In genomic region chr11:10526974-10527918, GRCh38 we compare ENCODE assay signal across 9 cellular contexts. TPM values are rescaled to one million over a fixed set of nuclear protein-coding genes. Genes with fewer than 3 reads are reported as not detected.
DNase-seq lines count a peak whose midpoint lies in the region; ATAC-seq and TF ChIP-seq lines count a peak whose summit lies in the region.
"Had no signal": no experiment of that assay in that cellular context is flagged by ENCODE, and none has a peak within 500 bp of the region (broad histone marks: within the 10 kb centered on the region; RNA-seq: fewer than 3 reads in every experiment).

No MANE protein-coding gene starts in this region.

- H3K27me3 Mint-ChIP-seq in activated B cell treated with CpG ODN at 0.5 μM for 24 hours (no peaks in the 10 kb centered on the region), mesothelial cell of epicardium (ENCODE audit: low read depth) (no peaks in the 10 kb centered on the region)
- H3K27me3 Mint-ChIP-seq in natural killer cell treated with Interleukin-12 subunit alpha and Interleukin-12 subunit beta and Interleukin-15 and Interleukin-18, amount 100 ng/mL, for 72 hours: no peaks in the 10 kb centered on the region

- H3K4me3 Mint-ChIP-seq in activated B cell treated with CpG ODN at 0.5 μM for 24 hours: peak overlapping the region; percentile 21
- H3K4me3 Mint-ChIP-seq in mesothelial cell of epicardium: no peak overlapping the region
- H3K4me3 Mint-ChIP-seq in natural killer cell treated with Interleukin-12 subunit alpha and Interleukin-12 subunit beta and Interleukin-15 and Interleukin-18, amount 100 ng/mL, for 72 hours: no peak overlapping the region

- peaks cover 21% of the 10 kb centered on the region for H3K4me1 Mint-ChIP-seq in activated B cell treated with CpG ODN at 0.5 μM for 24 hours
- H3K4me1 Mint-ChIP-seq in mesothelial cell of epicardium: peaks cover 5% of the 10 kb centered on the region
- H3K4me1 Mint-ChIP-seq in natural killer cell treated with Interleukin-12 subunit alpha and Interleukin-12 subunit beta and Interleukin-15 and Interleukin-18, amount 100 ng/mL, for 72 hours (ENCODE audit: low read depth in 2 of 2): peaks cover 3 to 9% of the 10 kb centered on the region in 2 donors

- H3K36me3 Mint-ChIP-seq in activated B cell treated with CpG ODN at 0.5 μM for 24 hours (ENCODE audit: low read depth) (peaks cover 80% of the 10 kb centered on the region), mesothelial cell of epicardium (peaks cover 43% of the 10 kb centered on the region)
- peaks cover 21% of the 10 kb centered on the region for H3K36me3 Mint-ChIP-seq in natural killer cell treated with Interleukin-12 subunit alpha and Interleukin-12 subunit beta and Interleukin-15 and Interleukin-18, amount 100 ng/mL, for 72 hours

- POLR2A ChIA-PET in activated B cell treated with CpG ODN at 0.5 μM for 24 hours (lab: Charles Lee): interaction anchor here (0.6 to 2.0 kb wide), 3 partner anchors 13 to 100 kb away, joined by 3 to 10 read pairs (median 5); partner anchors contain the start of gene RNF141

- H3K27ac Mint-ChIP-seq in activated B cell treated with CpG ODN at 0.5 μM for 24 hours (peak overlapping the region; percentile 77), mesothelial cell of epicardium (peak overlapping the region; percentile 31)
- no peak overlapping the region for H3K27ac Mint-ChIP-seq in natural killer cell treated with Interleukin-12 subunit alpha and Interleukin-12 subunit beta and Interleukin-15 and Interleukin-18, amount 100 ng/mL, for 72 hours

- DNase-seq in GM12865 (ENCODE audit: low read depth): peak; percentile 60
- no peak for DNase-seq in activated B cell treated with CpG ODN at 0.5 μM for 24 hours
- no peak for DNase-seq in mesothelial cell of epicardium (ENCODE audit: low spot score in 2 of 2, unreplicated experiment in 2 of 2)
- DNase-seq in NCI-H345 (lab: John Stamatoyannopoulos, UW): no peak
- DNase-seq in ACHN: no peak
- no peak for DNase-seq in 8988T
- DNase-seq in natural killer cell treated with Interleukin-12 subunit alpha and Interleukin-12 subunit beta and Interleukin-15 and Interleukin-18, amount 100 ng/mL, for 72 hours (ENCODE audit: low spot score): no peak
- DNase-seq: NCI-H1048 had no signal

- in situ Hi-C loops in ACHN (cut with HindIII; ENCODE audit: low pct_ligation_motif_present, low pct_unique_long_range_greater_than_20kb, low sequenced_read_pairs): no loop called here

- CTCF ChIA-PET in activated B cell treated with CpG ODN at 0.5 μM for 24 hours (lab: Charles Lee): interaction anchor here (1.5 kb wide), 1 partner anchor 113 kb away, joined by 6 read pairs; no protein-coding TSS in a partner anchor

- ATAC-seq in HG02642 (IDR thresholded peaks at IDR 0.05; ENCODE audit: poor library complexity, unreplicated experiment): peak; percentile 69
- ATAC-seq in activated B cell treated with CpG ODN at 0.5 μM for 24 hours (ENCODE audit: low read depth): peak; percentile 95
- no peak for ATAC-seq in natural killer cell treated with Interleukin-12 subunit alpha and Interleukin-12 subunit beta and Interleukin-15 and Interleukin-18, amount 100 ng/mL, for 72 hours

- intact Hi-C loops in activated B cell treated with CpG ODN at 0.5 μM for 24 hours (cut with micrococcal nuclease): loop anchor here (1.0 to 5.0 kb wide), 2 partner anchors 14 to 35 kb away; partner anchors contain the start of gene RNF141

- TF ChIP-seq CTCF in GM12865 (IDR thresholded peaks at IDR 0.05; ENCODE audit: insufficient read depth, low read depth, low read length, missing control alignments): no peak
- TF ChIP-seq CTCF in activated B cell treated with CpG ODN at 0.5 μM for 24 hours (IDR thresholded peaks at IDR 0.05): no peak
- TF ChIP-seq CTCF in mesothelial cell of epicardium (IDR thresholded peaks at IDR 0.05; ENCODE audit: unreplicated experiment): no peak

- H3K9me3 Mint-ChIP-seq in activated B cell treated with CpG ODN at 0.5 μM for 24 hours (no peaks in the 10 kb centered on the region), mesothelial cell of epicardium (no peaks in the 10 kb centered on the region)
- no peaks in the 10 kb centered on the region for H3K9me3 Mint-ChIP-seq in natural killer cell treated with Interleukin-12 subunit alpha and Interleukin-12 subunit beta and Interleukin-15 and Interleukin-18, amount 100 ng/mL, for 72 hours

- H3K4me3 ChIP-seq in GM12865 (ENCODE audit: low read depth, low read length): no peak overlapping the region

RNA-seq across cellular contexts. Expression of gene RNF141, which starts 13.7 kb away (rescaled TPM):
- total RNA-seq in activated B cell treated with CpG ODN at 0.5 μM for 24 hours (32.8 and 36.9 TPM in 2 replicates), mesothelial cell of epicardium (24.9 to 30.3 TPM (median 26.1 TPM) in 3 replicates)
- 10 to 100 TPM in 1 of 2 donors, 1 to 10 TPM in 1; 9.5 to 12.7 TPM for total RNA-seq in natural killer cell treated with Interleukin-12 subunit alpha and Interleukin-12 subunit beta and Interleukin-15 and Interleukin-18, amount 100 ng/mL, for 72 hours

RNA-seq across cellular contexts. Expression of gene LYVE1, which starts 41.2 kb away (rescaled TPM):
- total RNA-seq in activated B cell treated with CpG ODN at 0.5 μM for 24 hours (not detected in 2 replicates), mesothelial cell of epicardium (0.13 to 0.25 TPM (median 0.18 TPM) in 3 replicates)
- not detected for total RNA-seq in natural killer cell treated with Interleukin-12 subunit alpha and Interleukin-12 subunit beta and Interleukin-15 and Interleukin-18, amount 100 ng/mL, for 72 hours

Comparison
In these comparisons a context has a peak if more than half of its experiments do, and no peak if none do; other contexts are left out.
1. ATAC-seq: peak in HG02642 (single experiment) and activated B cell treated with CpG ODN at 0.5 μM for 24 hours (single experiment); none in natural killer cell treated with Interleukin-12 subunit alpha and Interleukin-12 subunit beta and Interleukin-15 and Interleukin-18, amount 100 ng/mL, for 72 hours (0 of 2).
2. H3K27ac Mint-ChIP-seq: peak in activated B cell treated with CpG ODN at 0.5 μM for 24 hours (single experiment) and mesothelial cell of epicardium (single experiment); none in natural killer cell treated with Interleukin-12 subunit alpha and Interleukin-12 subunit beta and Interleukin-15 and Interleukin-18, amount 100 ng/mL, for 72 hours (0 of 2).